Comparison of ENCODE assay signal across 16 cellular contexts in genomic region chr21:44724166-44724565, GRCh38. TPM values are rescaled to one million over a fixed set of nuclear protein-coding genes. Genes with fewer than 3 reads are reported as not detected.
DNase-seq lines count a peak whose midpoint lies in the region; ATAC-seq and TF ChIP-seq lines count a peak whose summit lies in the region.
"Had no signal": no experiment of that assay in that cellular context is flagged by ENCODE, and none has a peak within 500 bp of the region (broad histone marks: within the 10 kb centered on the region; RNA-seq: fewer than 3 reads in every experiment).

No MANE protein-coding gene starts in this region.

- POLR2A ChIA-PET in naive thymus-derived CD4-positive, alpha-beta T cell (lab: Charles Lee), result no interaction called here

- no peak for TF ChIP-seq POLR2A in suprapubic skin (IDR thresholded peaks at IDR 0.05)

- no peaks in the 10 kb centered on the region for H3K79me2 ChIP-seq in GM23338 (replicated peaks; ENCODE audit: insufficient read depth)

- peak overlapping the region; percentile 78; the same call in 1 of the 2 replicates for H3K4me2 ChIP-seq in GM23338

- H3K27ac ChIP-seq in GM23338 (ENCODE audit: low read depth), result no peak overlapping the region
- H3K27ac ChIP-seq in naive thymus-derived CD4-positive, alpha-beta T cell (ENCODE audit: low read depth, low read length), result no peak overlapping the region
- H3K27ac ChIP-seq in suprapubic skin, result no peak overlapping the region

- H3K27ac Mint-ChIP-seq in activated naive CD8-positive, alpha-beta T cell, result no peak overlapping the region
- no peak overlapping the region for H3K27ac Mint-ChIP-seq in activated naive CD8-positive, alpha-beta T cell treated with anti-CD3 and anti-CD28 coated beads for 36 hours
- no peak overlapping the region for H3K27ac Mint-ChIP-seq in GM23338
- H3K27ac Mint-ChIP-seq in naive thymus-derived CD4-positive, alpha-beta T cell, result peak overlapping the region in 3 of 9 donors; percentile 41 to 57 (median 54)

- 80% methylated on average over 6 of the region's 7 CpGs for WGBS in suprapubic skin

- ATAC-seq in GM23338 (no peak), HG03565 (IDR thresholded peaks at IDR 0.05; ENCODE audit: unreplicated experiment) (no peak)
- no peak for ATAC-seq in naive thymus-derived CD4-positive, alpha-beta T cell

- no peaks in the 10 kb centered on the region for H4K20me1 ChIP-seq in GM23338 (replicated peaks; ENCODE audit: insufficient read depth)

- H3K4me1 ChIP-seq in GM23338 (ENCODE audit: insufficient read depth) (peaks cover 12% of the 10 kb centered on the region), suprapubic skin (peaks cover 7% of the 10 kb centered on the region)
- peaks cover 10 to 16% of the 10 kb centered on the region in 2 donors for H3K4me1 ChIP-seq in naive thymus-derived CD4-positive, alpha-beta T cell (ENCODE audit: control insufficient read depth in 2 of 2, insufficient read depth in 2 of 2, low read length in 2 of 2)

- peaks cover 11% of the 10 kb centered on the region for H3K4me1 Mint-ChIP-seq in activated naive CD8-positive, alpha-beta T cell (ENCODE audit: low read depth)
- peaks cover 10% of the 10 kb centered on the region for H3K4me1 Mint-ChIP-seq in activated naive CD8-positive, alpha-beta T cell treated with anti-CD3 and anti-CD28 coated beads for 36 hours
- H3K4me1 Mint-ChIP-seq in GM23338, result peaks cover 13% of the 10 kb centered on the region
- peaks cover 3 to 15% (median 13%) of the 10 kb centered on the region in 7 donors for H3K4me1 Mint-ChIP-seq in naive thymus-derived CD4-positive, alpha-beta T cell

- no peaks in the 10 kb centered on the region for H3K9me3 ChIP-seq in naive thymus-derived CD4-positive, alpha-beta T cell (ENCODE audit: control insufficient read depth in 2 of 3, low read length in 3 of 3)
- H3K9me3 ChIP-seq in suprapubic skin, result no peaks in the 10 kb centered on the region

- no peaks in the 10 kb centered on the region for H3K36me3 ChIP-seq in GM23338 (ENCODE audit: insufficient read depth)
- no peaks in the 10 kb centered on the region for H3K36me3 ChIP-seq in naive thymus-derived CD4-positive, alpha-beta T cell (ENCODE audit: control insufficient read depth in 2 of 3, insufficient read depth in 3 of 3, low read length in 3 of 3)
- no peaks in the 10 kb centered on the region for H3K36me3 ChIP-seq in suprapubic skin

- CTCF ChIA-PET in naive thymus-derived CD4-positive, alpha-beta T cell (lab: Charles Lee), result no interaction called here

- no peak for DNase-seq in activated naive CD8-positive, alpha-beta T cell treated with anti-CD3 and anti-CD28 coated beads for 36 hours
- DNase-seq in GM23338 (ENCODE audit: low spot score) (no peak), suprapubic skin (ENCODE audit: low spot score in 2 of 2) (peak; percentile 29 to 67), EL (no peak)
- DNase-seq in naive thymus-derived CD4-positive, alpha-beta T cell, result no peak
- DNase-seq: AML-193, KBM-7, NCI-H1105, NCI-H187 treated with DMSO at 0.1 percent for 48 hours, NCI-H2171, NCI-H446 treated with DMSO at 0.1 percent for 48 hours, NCI-H774, SHP77 treated with DMSO at 0.1 percent for 48 hours had no signal

- intact Hi-C loops in naive thymus-derived CD4-positive, alpha-beta T cell (cut with micrococcal nuclease), result loop anchor here in 1 of 2 donors (2.0 kb wide), 1 partner anchor 15 kb away; no protein-coding TSS in a partner anchor

- TF ChIP-seq CTCF in GM23338 (conservative IDR thresholded peaks at IDR 0.05; ENCODE audit: low read depth in 2 of 2), result no peak
- no peak for TF ChIP-seq CTCF in suprapubic skin (IDR thresholded peaks at IDR 0.05)

- TF ChIP-seq EP300 in suprapubic skin (IDR thresholded peaks at IDR 0.05), result no peak

- no peaks in the 10 kb centered on the region for H3K36me3 Mint-ChIP-seq in activated naive CD8-positive, alpha-beta T cell
- H3K36me3 Mint-ChIP-seq in activated naive CD8-positive, alpha-beta T cell treated with anti-CD3 and anti-CD28 coated beads for 36 hours, result no peaks in the 10 kb centered on the region
- no peaks in the 10 kb centered on the region for H3K36me3 Mint-ChIP-seq in GM23338 (ENCODE audit: low read depth)
- H3K36me3 Mint-ChIP-seq in naive thymus-derived CD4-positive, alpha-beta T cell, result peaks cover 0 to 6% (median 0%) of the 10 kb centered on the region in 5 donors

- 0 out of 2 replicates have a peak, but pooled peaks cover 7% of the 10 kb centered on the region for H3F3A ChIP-seq in GM23338 (replicated peaks; ENCODE audit: low read depth)

- H3K9me3 Mint-ChIP-seq in activated naive CD8-positive, alpha-beta T cell (ENCODE audit: low read depth), result no peaks in the 10 kb centered on the region
- no peaks in the 10 kb centered on the region for H3K9me3 Mint-ChIP-seq in activated naive CD8-positive, alpha-beta T cell treated with anti-CD3 and anti-CD28 coated beads for 36 hours
- peaks cover 3% of the 10 kb centered on the region; the same call in 1 of the 3 replicates for H3K9me3 Mint-ChIP-seq in GM23338
- peaks cover 0 to 1% (median 0%) of the 10 kb centered on the region in 11 donors for H3K9me3 Mint-ChIP-seq in naive thymus-derived CD4-positive, alpha-beta T cell

- no peak overlapping the region for H3K4me3 ChIP-seq in GM23338
- H3K4me3 ChIP-seq in naive thymus-derived CD4-positive, alpha-beta T cell (ENCODE audit: low read length), result no peak overlapping the region
- no peak overlapping the region for H3K4me3 ChIP-seq in suprapubic skin

- H3K4me3 Mint-ChIP-seq in activated naive CD8-positive, alpha-beta T cell, result peak overlapping the region; percentile 44
- H3K4me3 Mint-ChIP-seq in activated naive CD8-positive, alpha-beta T cell treated with anti-CD3 and anti-CD28 coated beads for 36 hours, result no peak overlapping the region
- peak overlapping the region; percentile 6; the same call in 1 of the 3 replicates for H3K4me3 Mint-ChIP-seq in GM23338
- peak overlapping the region in 9 of 10 donors; percentile 17 to 81 (median 57) for H3K4me3 Mint-ChIP-seq in naive thymus-derived CD4-positive, alpha-beta T cell

- H3K27me3 ChIP-seq in GM23338 (ENCODE audit: insufficient read depth) (peaks cover 22% of the 10 kb centered on the region), suprapubic skin (peaks cover 65% of the 10 kb centered on the region)
- H3K27me3 ChIP-seq in naive thymus-derived CD4-positive, alpha-beta T cell (ENCODE audit: control insufficient read depth in 2 of 2, insufficient read depth in 2 of 2, low read length in 2 of 2), result peaks cover 0 to 5% of the 10 kb centered on the region in 2 donors

- peak overlapping the region; percentile 96; the same call in 1 of the 2 replicates for H2AFZ ChIP-seq in GM23338

- no peaks in the 10 kb centered on the region for H3K27me3 Mint-ChIP-seq in activated naive CD8-positive, alpha-beta T cell
- peaks cover 36% of the 10 kb centered on the region for H3K27me3 Mint-ChIP-seq in activated naive CD8-positive, alpha-beta T cell treated with anti-CD3 and anti-CD28 coated beads for 36 hours
- peaks cover 27% of the 10 kb centered on the region for H3K27me3 Mint-ChIP-seq in GM23338 (ENCODE audit: insufficient read depth, low read depth, poor library complexity)
- peaks cover 9 to 62% (median 31%) of the 10 kb centered on the region in 5 donors for H3K27me3 Mint-ChIP-seq in naive thymus-derived CD4-positive, alpha-beta T cell

- no peaks in the 10 kb centered on the region for H3K9me2 ChIP-seq in GM23338 (ENCODE audit: insufficient read depth)

TF ChIP-seq in GM23338, 12 proteins besides CTCF, POLR2A, EP300 and RAD21:
- no peak for TF ChIP-seq POLR2AphosphoS5 (IDR thresholded peaks at IDR 0.05; ENCODE audit: low read depth)
- TF ChIP-seq NANOG (IDR thresholded peaks at IDR 0.05; ENCODE audit: borderline replicate concordance), result no peak
- no peak for TF ChIP-seq EZH2 (IDR thresholded peaks at IDR 0.05; ENCODE audit: low read depth, unreplicated experiment)
- TF ChIP-seq EZH2phosphoT487 (IDR thresholded peaks at IDR 0.05; ENCODE audit: unreplicated experiment), result no peak
- no peak for TF ChIP-seq ZNF114 (CRISPR knock-in tag; IDR thresholded peaks at IDR 0.05)
- TF ChIP-seq JUNB (IDR thresholded peaks at IDR 0.05; ENCODE audit: unreplicated experiment), result no peak
- no peak for TF ChIP-seq STAT1 (IDR thresholded peaks at IDR 0.05; ENCODE audit: unreplicated experiment)

RNA-seq across cellular contexts. Expression of gene TSPEAR, which starts 12.8 kb away (rescaled TPM):
- not detected for total RNA-seq in activated naive CD8-positive, alpha-beta T cell treated with anti-CD3 and anti-CD28 coated beads for 36 hours
- total RNA-seq in GM23338 (2014; rRNA removed; shearing (Covaris generic)), result 0.35 TPM in 1 of 2 replicates, not detected in the other
- polyA plus RNA-seq in GM23338 (2016; fragmentation: Nextera tagmentation; extraction: Ambion mirVana), result 0.45 and 0.92 TPM in 2 replicates
- total RNA-seq in naive thymus-derived CD4-positive, alpha-beta T cell, result not detected
- polyA plus RNA-seq in naive thymus-derived CD4-positive, alpha-beta T cell, result under 1 TPM in 1 of 2 donors, not detected in 1; 0.07 TPM
- under 1 TPM in 3 of 4 donors, not detected in 1; 0.21 to 0.59 (median 0.32) TPM for total RNA-seq in suprapubic skin
- total RNA-seq: M059J had no signal

RNA-seq across cellular contexts. Expression of gene KRTAP10-12, which starts 27.2 kb away (rescaled TPM):
- total RNA-seq in activated naive CD8-positive, alpha-beta T cell treated with anti-CD3 and anti-CD28 coated beads for 36 hours, result not detected
- total RNA-seq in GM23338 (2014; rRNA removed; shearing (Covaris generic)), result not detected in 2 replicates
- not detected in 2 replicates for polyA plus RNA-seq in GM23338 (2016; fragmentation: Nextera tagmentation; extraction: Ambion mirVana)
- not detected for total RNA-seq in naive thymus-derived CD4-positive, alpha-beta T cell
- polyA plus RNA-seq in naive thymus-derived CD4-positive, alpha-beta T cell, result not detected
- 1 to 10 TPM in 2 of 4 donors, not detected in 2; 1.3 to 2.9 TPM for total RNA-seq in suprapubic skin
- total RNA-seq: M059J had no signal

RNA-seq across cellular contexts. Expression of gene KRTAP12-1, which starts 42.2 kb away (rescaled TPM):
- not detected for total RNA-seq in activated naive CD8-positive, alpha-beta T cell treated with anti-CD3 and anti-CD28 coated beads for 36 hours
- total RNA-seq in GM23338 (2014; rRNA removed; shearing (Covaris generic)), result not detected in 2 replicates
- polyA plus RNA-seq in GM23338 (2016; fragmentation: Nextera tagmentation; extraction: Ambion mirVana), result not detected in 2 replicates
- total RNA-seq in naive thymus-derived CD4-positive, alpha-beta T cell, result not detected
- polyA plus RNA-seq in naive thymus-derived CD4-positive, alpha-beta T cell, result not detected
- 10 to 100 TPM in 1 of 4 donors, 1 to 10 TPM in 1, not detected in 2; 6.0 to 32.1 TPM for total RNA-seq in suprapubic skin
- total RNA-seq: M059J had no signal

RNA-seq across cellular contexts. Expression of gene KRTAP12-2, which starts 57.4 kb away (rescaled TPM):
- not detected for total RNA-seq in activated naive CD8-positive, alpha-beta T cell treated with anti-CD3 and anti-CD28 coated beads for 36 hours
- not detected in 2 replicates for total RNA-seq in GM23338 (2014; rRNA removed; shearing (Covaris generic))
- polyA plus RNA-seq in GM23338 (2016; fragmentation: Nextera tagmentation; extraction: Ambion mirVana), result not detected in 2 replicates
- not detected for total RNA-seq in naive thymus-derived CD4-positive, alpha-beta T cell
- polyA plus RNA-seq in naive thymus-derived CD4-positive, alpha-beta T cell, result not detected
- 10 to 100 TPM in 1 of 4 donors, 1 to 10 TPM in 2, not detected in 1; 5.6 to 29.3 (median 8.2) TPM for total RNA-seq in suprapubic skin
- total RNA-seq: M059J had no signal

Comparison
In these comparisons a context has a peak if more than half of its experiments do, and no peak if none do; other contexts are left out.
1. DNase-seq: peak in suprapubic skin (2 of 2); none in activated naive CD8-positive, alpha-beta T cell treated with anti-CD3 and anti-CD28 coated beads for 36 hours (single experiment), GM23338 (single experiment), naive thymus-derived CD4-positive, alpha-beta T cell (0 of 9) and EL (single experiment).